8 cellular contexts compared by ENCODE assay signal in the genomic region with DNA sequence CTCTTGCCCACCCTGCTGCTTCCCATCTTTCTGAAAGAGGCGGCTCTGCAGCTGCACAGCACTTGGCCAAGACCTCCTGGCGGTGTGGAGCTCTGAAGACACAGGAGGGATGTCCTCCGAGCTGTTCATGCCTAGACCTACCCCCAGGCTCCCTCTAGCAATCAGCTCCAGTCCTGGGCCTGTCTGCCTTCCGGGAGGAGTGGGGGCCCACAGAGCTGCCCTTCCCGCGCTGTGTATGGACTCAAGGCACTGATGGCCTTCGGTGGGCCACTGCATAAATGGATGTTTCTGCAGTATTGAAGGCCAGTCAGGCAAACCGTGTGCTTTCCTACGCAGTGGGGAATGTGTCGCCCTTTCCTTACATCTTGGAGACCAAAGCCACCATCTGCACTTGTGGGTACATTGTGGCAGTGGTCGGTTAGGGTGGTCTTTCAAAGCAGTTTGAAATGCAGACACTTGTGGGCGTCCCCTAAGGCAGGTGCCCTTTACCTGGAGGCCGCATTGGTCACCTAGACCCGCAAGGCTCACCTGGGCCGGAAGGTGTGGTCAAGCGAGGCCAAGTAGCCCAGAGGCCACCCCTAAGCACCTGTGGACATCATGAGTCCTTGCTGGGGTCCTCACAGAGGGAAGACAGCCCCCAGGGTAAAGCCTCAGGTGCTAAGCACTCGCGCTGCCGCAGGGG. TPM values are rescaled to one million over a fixed set of nuclear protein-coding genes. Genes with fewer than 3 reads are reported as not detected.
DNase-seq lines count a peak whose midpoint lies in the region; ATAC-seq and TF ChIP-seq lines count a peak whose summit lies in the region.

No MANE protein-coding gene starts in this region.

- peak overlapping the region; percentile 54 for H3K4me3 Mint-ChIP-seq in stimulated activated naive CD8-positive, alpha-beta T cell treated with anti-CD3 and anti-CD28 coated beads, Interleukin-15, Interleukin-2, amounts not matched to agents 100 ng/mL and 50 ng/mL, for 24 hours
- peak overlapping the region; percentile 74 to 80 (median 78) for H3K4me3 Mint-ChIP-seq in brain

- no peak for ATAC-seq in stimulated activated naive CD8-positive, alpha-beta T cell treated with anti-CD3 and anti-CD28 coated beads, Interleukin-15, Interleukin-2, amounts not matched to agents 100 U/mL and 50 U/mL, for 24 hours
- no peak for ATAC-seq in HG03280 (IDR thresholded peaks at IDR 0.05; ENCODE audit: unreplicated experiment)

- DNase-seq in stimulated activated naive CD8-positive, alpha-beta T cell treated with anti-CD3 and anti-CD28 coated beads, Interleukin-15, Interleukin-2, amounts not matched to agents 100 U/mL and 50 U/mL, for 24 hours = no peak
- DNase-seq in mesenteric fat pad (ENCODE audit: low spot score) = peak; percentile 30
- DNase-seq in NCI-H1105 (lab: John Stamatoyannopoulos, UW) = no peak
- DNase-seq in NCI-H446 treated with DMSO at 0.1 percent for 48 hours (lab: John Stamatoyannopoulos, UW) = no peak
- no peak for DNase-seq in amniotic stem cell (lab: John Stamatoyannopoulos, UW)

- TF ChIP-seq CTCF in brain (conservative IDR thresholded peaks at IDR 0.05) = no peak

- H3K27ac Mint-ChIP-seq in stimulated activated naive CD8-positive, alpha-beta T cell treated with anti-CD3 and anti-CD28 coated beads, Interleukin-15, Interleukin-2, amounts not matched to agents 100 ng/mL and 50 ng/mL, for 24 hours = peak overlapping the region; percentile 65
- H3K27ac Mint-ChIP-seq in brain = peak overlapping the region; percentile 59 to 90 (median 83)

- peaks cover 17% of the 10 kb centered on the region for H3K36me3 Mint-ChIP-seq in stimulated activated naive CD8-positive, alpha-beta T cell treated with anti-CD3 and anti-CD28 coated beads, Interleukin-15, Interleukin-2, amounts not matched to agents 100 ng/mL and 50 ng/mL, for 24 hours (ENCODE audit: low read depth)
- peaks cover 22% of the 10 kb centered on the region for H3K36me3 Mint-ChIP-seq in brain

- H3K27me3 Mint-ChIP-seq in stimulated activated naive CD8-positive, alpha-beta T cell treated with anti-CD3 and anti-CD28 coated beads, Interleukin-15, Interleukin-2, amounts not matched to agents 100 ng/mL and 50 ng/mL, for 24 hours = no peaks in the 10 kb centered on the region
- H3K27me3 Mint-ChIP-seq in brain = no peaks in the 10 kb centered on the region

- H3K9me3 Mint-ChIP-seq in stimulated activated naive CD8-positive, alpha-beta T cell treated with anti-CD3 and anti-CD28 coated beads, Interleukin-15, Interleukin-2, amounts not matched to agents 100 ng/mL and 50 ng/mL, for 24 hours = no peaks in the 10 kb centered on the region
- H3K9me3 Mint-ChIP-seq in brain = peaks cover 9 to 26% (median 21%) of the 10 kb centered on the region in 5 experiments

- peaks cover 25% of the 10 kb centered on the region for H3K4me1 Mint-ChIP-seq in stimulated activated naive CD8-positive, alpha-beta T cell treated with anti-CD3 and anti-CD28 coated beads, Interleukin-15, Interleukin-2, amounts not matched to agents 100 ng/mL and 50 ng/mL, for 24 hours (ENCODE audit: low read depth)
- peaks cover 22% of the 10 kb centered on the region for H3K4me1 Mint-ChIP-seq in brain

RNA-seq across cellular contexts. Expression of gene PKNOX1, which starts 0.9 kb away (rescaled TPM):
- polyA plus RNA-seq in brain (ENCODE audit: insufficient read depth, low read depth, low replicate concordance) = 17.8 TPM
- 18.1 TPM for total RNA-seq in mesenteric fat pad

RNA-seq across cellular contexts. Expression of gene ERVH48-1, which starts 48.0 kb away (rescaled TPM):
- not detected for polyA plus RNA-seq in brain (ENCODE audit: insufficient read depth, low read depth, low replicate concordance)
- total RNA-seq in mesenteric fat pad = not detected
